1 cellular context compared by ENCODE assay signal in the genomic region with DNA sequence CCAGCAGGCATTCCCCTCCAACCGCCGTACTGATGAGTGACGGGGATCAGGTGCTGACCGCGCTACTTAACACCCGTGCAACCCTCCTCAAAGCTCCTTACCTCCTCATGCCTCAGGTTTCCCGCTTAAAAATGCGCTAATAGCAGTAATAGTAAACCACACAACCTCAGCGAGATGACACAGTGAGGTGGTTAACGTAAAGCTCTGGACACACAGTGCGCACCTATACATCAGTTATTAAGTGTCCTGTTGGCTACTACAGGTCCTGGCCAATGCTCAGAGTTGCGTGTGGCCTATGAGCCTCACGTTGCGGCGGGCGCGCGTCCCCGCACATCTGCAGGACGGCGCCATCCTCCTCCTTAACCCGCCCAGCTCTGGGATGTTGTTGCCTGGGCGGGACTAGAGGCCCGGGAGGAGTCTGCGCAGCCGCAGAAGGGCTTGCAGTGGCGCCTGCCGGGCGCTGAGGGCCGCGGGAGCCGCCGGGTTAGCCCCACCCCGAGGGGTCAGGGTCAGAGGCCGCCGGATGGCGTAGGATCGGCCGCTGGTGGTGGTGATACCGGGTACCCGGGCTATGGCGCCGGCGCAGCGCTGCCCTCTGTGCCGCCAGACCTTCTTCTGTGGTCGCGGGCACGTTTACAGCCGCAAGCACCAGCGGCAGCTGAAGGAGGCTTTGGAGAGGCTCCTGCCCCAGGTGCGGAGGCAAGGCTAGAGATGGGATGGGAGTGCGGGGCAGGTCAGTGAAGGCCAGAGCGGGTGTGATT.
TF ChIP-seq lines count a peak whose summit lies in the region.

A gene with protein sequence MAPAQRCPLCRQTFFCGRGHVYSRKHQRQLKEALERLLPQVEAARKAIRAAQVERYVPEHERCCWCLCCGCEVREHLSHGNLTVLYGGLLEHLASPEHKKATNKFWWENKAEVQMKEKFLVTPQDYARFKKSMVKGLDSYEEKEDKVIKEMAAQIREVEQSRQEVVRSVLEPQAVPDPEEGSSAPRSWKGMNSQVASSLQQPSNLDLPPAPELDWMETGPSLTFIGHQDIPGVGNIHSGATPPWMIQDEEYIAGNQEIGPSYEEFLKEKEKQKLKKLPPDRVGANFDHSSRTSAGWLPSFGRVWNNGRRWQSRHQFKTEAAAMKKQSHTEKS (plus strand): TSS at position 512 of the 761 bp plus-strand sequence. CDS start 60 bp downstream, at position 572.

TF ChIP-seq in HepG2, 621 proteins besides CTCF, POLR2A, EP300 and RAD21 (continued from another document and continues in another):
- 0 out of 2 replicates have a peak, but pooled peaks have one; percentile 62 for TF ChIP-seq KLF9 (CRISPR knock-in tag; IDR thresholded peaks at IDR 0.05; ENCODE audit: low read depth)
- TF ChIP-seq ZNF232 (CRISPR knock-in tag; IDR thresholded peaks at IDR 0.05; ENCODE audit: borderline replicate concordance) = peak; percentile 45; the same call in 1 of the 2 replicates
- no peak for TF ChIP-seq ZNF737 (CRISPR knock-in tag; IDR thresholded peaks at IDR 0.05; ENCODE audit: borderline replicate concordance)
- peak; percentile 51; the same call in 1 of the 2 replicates for TF ChIP-seq ZKSCAN8 (CRISPR knock-in tag; IDR thresholded peaks at IDR 0.05; ENCODE audit: borderline replicate concordance)
- no peak for TF ChIP-seq ZFYVE20 (CRISPR knock-in tag; IDR thresholded peaks at IDR 0.05; ENCODE audit: borderline replicate concordance, low read depth)
- peak; percentile 84; the same call in 1 of the 2 replicates for TF ChIP-seq TAF1 (CRISPR knock-in tag; IDR thresholded peaks at IDR 0.05)
- 0 out of 2 replicates have a peak, but pooled peaks have one; percentile 59 for TF ChIP-seq ZBTB7A (CRISPR knock-in tag; IDR thresholded peaks at IDR 0.05)
- 0 out of 2 replicates have a peak, but pooled peaks have one; percentile 11 for TF ChIP-seq ZNF142 (CRISPR knock-in tag; IDR thresholded peaks at IDR 0.05)
- TF ChIP-seq FOXK1 (CRISPR knock-in tag; IDR thresholded peaks at IDR 0.05; ENCODE audit: borderline replicate concordance, low read depth) = peak; percentile 48; the same call in 1 of the 2 replicates
- peak; percentile 52; the same call in 1 of the 2 replicates for TF ChIP-seq TGIF2 (CRISPR knock-in tag; IDR thresholded peaks at IDR 0.05)
- TF ChIP-seq ZNF724P (CRISPR knock-in tag; IDR thresholded peaks at IDR 0.05; ENCODE audit: borderline replicate concordance) = peak; percentile 19; the same call in 1 of the 2 replicates
- TF ChIP-seq ZFP36 (IDR thresholded peaks at IDR 0.05; ENCODE audit: borderline replicate concordance, low read depth, low read length, partially characterized antibody) = no peak
- TF ChIP-seq ZNF883 (CRISPR knock-in tag; IDR thresholded peaks at IDR 0.05; ENCODE audit: not compliant biosample characterization) = peak; percentile 65
- no peak for TF ChIP-seq ZNF766 (CRISPR knock-in tag; IDR thresholded peaks at IDR 0.05; ENCODE audit: borderline replicate concordance)
- TF ChIP-seq PHF20 (CRISPR knock-in tag; IDR thresholded peaks at IDR 0.05) = peak; percentile 80
- TF ChIP-seq KAT2B (IDR thresholded peaks at IDR 0.05; ENCODE audit: borderline replicate concordance, low read depth, low read length) = no peak
- TF ChIP-seq YEATS2 (CRISPR knock-in tag; IDR thresholded peaks at IDR 0.05; ENCODE audit: borderline replicate concordance) = peak; percentile 79; the same call in 1 of the 2 replicates
- TF ChIP-seq ZNF619 (CRISPR knock-in tag; IDR thresholded peaks at IDR 0.05) = 0 out of 2 replicates have a peak, but pooled peaks have one; percentile 19
- TF ChIP-seq MEF2D (CRISPR knock-in tag; IDR thresholded peaks at IDR 0.05) = peak; percentile 77
- peak; percentile 78; the same call in 1 of the 2 replicates for TF ChIP-seq PITX1 (CRISPR knock-in tag; IDR thresholded peaks at IDR 0.05)
- TF ChIP-seq JUNB (CRISPR knock-in tag; IDR thresholded peaks at IDR 0.05; ENCODE audit: borderline replicate concordance) = no peak
- peak; percentile 36; the same call in 1 of the 2 replicates for TF ChIP-seq NFE2L1 (CRISPR knock-in tag; IDR thresholded peaks at IDR 0.05; ENCODE audit: borderline replicate concordance)
- TF ChIP-seq SRY (CRISPR knock-in tag; IDR thresholded peaks at IDR 0.05) = 0 out of 2 replicates have a peak, but pooled peaks have one; percentile 30
- peak; percentile 56 for TF ChIP-seq MED1 (CRISPR knock-in tag; IDR thresholded peaks at IDR 0.05)
- peak; percentile 15; the same call in 1 of the 2 replicates for TF ChIP-seq ATF3 (CRISPR knock-in tag; IDR thresholded peaks at IDR 0.05)
- TF ChIP-seq, protein P1, sequence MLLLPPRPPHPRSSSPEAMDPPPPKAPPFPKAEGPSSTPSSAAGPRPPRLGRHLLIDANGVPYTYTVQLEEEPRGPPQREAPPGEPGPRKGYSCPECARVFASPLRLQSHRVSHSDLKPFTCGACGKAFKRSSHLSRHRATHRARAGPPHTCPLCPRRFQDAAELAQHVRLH (CRISPR knock-in tag; IDR thresholded peaks at IDR 0.05; ENCODE audit: borderline replicate concordance, low read depth) = peak; percentile 55; the same call in 1 of the 2 replicates
- TF ChIP-seq NBN (conservative IDR thresholded peaks at IDR 0.05) = no peak
- peak; percentile 63; the same call in 1 of the 2 replicates for TF ChIP-seq ZC3H13 (CRISPR knock-in tag; IDR thresholded peaks at IDR 0.05)
- TF ChIP-seq ZNF441 (CRISPR knock-in tag; IDR thresholded peaks at IDR 0.05; ENCODE audit: borderline replicate concordance) = peak; percentile 43; the same call in 1 of the 2 replicates
- no peak for TF ChIP-seq SNAI1 (CRISPR knock-in tag; IDR thresholded peaks at IDR 0.05; ENCODE audit: borderline replicate concordance)
- no peak for TF ChIP-seq MBNL3 (CRISPR knock-in tag; conservative IDR thresholded peaks at IDR 0.05)
- TF ChIP-seq, protein P2, sequence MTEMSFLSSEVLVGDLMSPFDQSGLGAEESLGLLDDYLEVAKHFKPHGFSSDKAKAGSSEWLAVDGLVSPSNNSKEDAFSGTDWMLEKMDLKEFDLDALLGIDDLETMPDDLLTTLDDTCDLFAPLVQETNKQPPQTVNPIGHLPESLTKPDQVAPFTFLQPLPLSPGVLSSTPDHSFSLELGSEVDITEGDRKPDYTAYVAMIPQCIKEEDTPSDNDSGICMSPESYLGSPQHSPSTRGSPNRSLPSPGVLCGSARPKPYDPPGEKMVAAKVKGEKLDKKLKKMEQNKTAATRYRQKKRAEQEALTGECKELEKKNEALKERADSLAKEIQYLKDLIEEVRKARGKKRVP (CRISPR knock-in tag; IDR thresholded peaks at IDR 0.05) = peak in 1 of 2 experiments; percentile 46; a peak in 1 of 4 replicates
- TF ChIP-seq ZNF589 (CRISPR knock-in tag; conservative IDR thresholded peaks at IDR 0.05) = peak; percentile 58; the same call in 1 of the 2 replicates
- peak; percentile 3; the same call in 1 of the 2 replicates for TF ChIP-seq HOXD1 (CRISPR knock-in tag; IDR thresholded peaks at IDR 0.05)
- TF ChIP-seq, protein P3, sequence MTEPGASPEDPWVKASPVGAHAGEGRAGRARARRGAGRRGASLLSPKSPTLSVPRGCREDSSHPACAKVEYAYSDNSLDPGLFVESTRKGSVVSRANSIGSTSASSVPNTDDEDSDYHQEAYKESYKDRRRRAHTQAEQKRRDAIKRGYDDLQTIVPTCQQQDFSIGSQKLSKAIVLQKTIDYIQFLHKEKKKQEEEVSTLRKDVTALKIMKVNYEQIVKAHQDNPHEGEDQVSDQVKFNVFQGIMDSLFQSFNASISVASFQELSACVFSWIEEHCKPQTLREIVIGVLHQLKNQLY (CRISPR knock-in tag; IDR thresholded peaks at IDR 0.05) = no peak
- TF ChIP-seq ZSCAN9 (CRISPR knock-in tag; IDR thresholded peaks at IDR 0.05; ENCODE audit: borderline replicate concordance) = peak; percentile 59; the same call in 1 of the 2 replicates
- TF ChIP-seq ZNF749 (CRISPR knock-in tag; IDR thresholded peaks at IDR 0.05; ENCODE audit: borderline replicate concordance) = peak; percentile 55; the same call in 1 of the 2 replicates
- TF ChIP-seq SP140L (CRISPR knock-in tag; IDR thresholded peaks at IDR 0.05; ENCODE audit: borderline replicate concordance) = no peak
- TF ChIP-seq, protein P4, sequence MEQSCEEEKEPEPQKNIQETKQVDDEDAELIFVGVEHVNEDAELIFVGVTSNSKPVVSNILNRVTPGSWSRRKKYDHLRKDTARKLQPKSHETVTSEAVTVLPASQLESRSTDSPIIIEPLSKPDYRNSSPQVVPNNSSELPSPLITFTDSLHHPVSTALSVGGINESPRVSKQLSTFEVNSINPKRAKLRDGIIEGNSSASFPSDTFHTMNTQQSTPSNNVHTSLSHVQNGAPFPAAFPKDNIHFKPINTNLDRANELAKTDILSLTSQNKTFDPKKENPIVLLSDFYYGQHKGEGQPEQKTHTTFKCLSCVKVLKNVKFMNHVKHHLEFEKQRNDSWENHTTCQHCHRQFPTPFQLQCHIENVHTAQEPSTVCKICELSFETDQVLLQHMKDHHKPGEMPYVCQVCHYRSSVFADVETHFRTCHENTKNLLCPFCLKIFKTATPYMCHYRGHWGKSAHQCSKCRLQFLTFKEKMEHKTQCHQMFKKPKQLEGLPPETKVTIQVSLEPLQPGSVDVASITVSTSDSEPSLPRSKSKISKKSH (CRISPR knock-in tag; IDR thresholded peaks at IDR 0.05; ENCODE audit: borderline replicate concordance) = peak; percentile 37; the same call in 1 of the 2 replicates
- 0 out of 2 replicates have a peak, but pooled peaks have one; percentile 75 for TF ChIP-seq ZNF879 (CRISPR knock-in tag; IDR thresholded peaks at IDR 0.05)
- no peak for TF ChIP-seq ZNF644 (CRISPR knock-in tag; IDR thresholded peaks at IDR 0.05; ENCODE audit: low read depth)
- TF ChIP-seq, protein P5, sequence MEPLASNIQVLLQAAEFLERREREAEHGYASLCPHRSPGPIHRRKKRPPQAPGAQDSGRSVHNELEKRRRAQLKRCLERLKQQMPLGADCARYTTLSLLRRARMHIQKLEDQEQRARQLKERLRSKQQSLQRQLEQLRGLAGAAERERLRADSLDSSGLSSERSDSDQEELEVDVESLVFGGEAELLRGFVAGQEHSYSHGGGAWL (CRISPR knock-in tag; IDR thresholded peaks at IDR 0.05) = peak; percentile 74
- TF ChIP-seq ZNF326 (CRISPR knock-in tag; IDR thresholded peaks at IDR 0.05; ENCODE audit: borderline replicate concordance) = no peak
- TF ChIP-seq TFDP1 (CRISPR knock-in tag; IDR thresholded peaks at IDR 0.05; ENCODE audit: borderline replicate concordance) = peak; percentile 74; the same call in 1 of the 2 replicates
- no peak for TF ChIP-seq WIZ (CRISPR knock-in tag; IDR thresholded peaks at IDR 0.05)
- TF ChIP-seq TP53 (CRISPR knock-in tag; conservative IDR thresholded peaks at IDR 0.05) = no peak
- TF ChIP-seq NR2C2 (CRISPR knock-in tag; IDR thresholded peaks at IDR 0.05; ENCODE audit: borderline replicate concordance) = peak; percentile 99
- TF ChIP-seq YEATS4 (CRISPR knock-in tag; IDR thresholded peaks at IDR 0.05; ENCODE audit: borderline replicate concordance) = peak; percentile 65; the same call in 1 of the 2 replicates
